8 cellular contexts compared by ENCODE assay signal in the genomic region with DNA sequence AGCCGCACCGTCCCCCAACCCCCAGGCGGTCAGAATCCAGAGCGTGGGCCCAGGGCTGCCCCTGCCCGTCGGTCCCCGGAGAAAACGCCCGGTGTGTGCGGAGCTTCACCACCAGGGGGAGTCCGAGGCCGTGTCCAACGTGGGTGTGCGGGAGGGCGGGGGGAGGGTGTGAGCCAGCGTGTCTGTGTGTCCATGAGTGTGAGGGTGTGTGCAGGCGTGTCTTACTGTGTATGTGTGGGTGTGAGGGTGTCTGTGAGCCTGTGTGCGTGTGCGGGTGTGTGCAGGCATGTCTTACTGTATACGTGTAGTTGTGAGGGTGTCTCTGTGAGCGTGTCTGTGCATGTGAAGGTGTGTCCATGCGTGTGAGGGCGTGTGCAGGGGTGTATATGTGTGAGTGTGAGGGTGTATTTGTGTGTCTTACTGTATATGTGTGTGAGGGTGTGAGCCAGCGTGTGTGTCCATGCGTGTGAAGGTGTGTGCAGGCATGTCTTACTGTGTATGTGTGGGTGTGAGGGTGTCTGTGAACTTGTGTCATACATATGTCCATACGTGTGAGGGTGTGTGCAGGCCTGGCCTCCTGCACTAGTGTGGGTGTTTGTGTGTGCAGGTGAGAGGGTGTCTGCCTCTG. TPM values are rescaled to one million over a fixed set of nuclear protein-coding genes. Genes with fewer than 3 reads are reported as not detected.
A peak's percentile ranks its signal among the peaks of the same experiment; 100 is the strongest.
DNase-seq lines count a peak whose midpoint lies in the region; ATAC-seq and TF ChIP-seq lines count a peak whose summit lies in the region.
"Had no signal": no experiment of that assay in that cellular context is flagged by ENCODE, and none has a peak within 500 bp of the region (broad histone marks: within the 10 kb centered on the region; RNA-seq: fewer than 3 reads in every experiment).

No MANE protein-coding gene starts in this region.

- no TSS peak for BruUV-seq in mammary epithelial cell (replicated peaks; lab: Mats Ljungman, UMichigan)

- peak overlapping the region; percentile 65 for H2AFZ ChIP-seq in mammary epithelial cell (ENCODE audit: low read depth, low read length)

- ATAC-seq in activated CD4-positive, CD25-positive, alpha-beta regulatory T cell treated with anti-CD3 and anti-CD28 coated beads, Interleukin-2, amount 50 U/mL, for 24 hours: peak; percentile 4 to 6
- ATAC-seq in HG02610 (IDR thresholded peaks at IDR 0.05; ENCODE audit: unreplicated experiment): no peak

- TF ChIP-seq CTCF in GM13976 (IDR thresholded peaks at IDR 0.05; ENCODE audit: borderline replicate concordance, control extremely low read depth, extremely low read depth, insufficient read depth, missing control alignments): peak; percentile 91
- TF ChIP-seq CTCF in mammary epithelial cell (conservative IDR thresholded peaks at IDR 0.05 in 1 of 2, IDR thresholded peaks at IDR 0.05 in 1 of 2; ENCODE audit: extremely low read depth in 1 of 2, insufficient read depth in 1 of 2, low read depth in 1 of 2, low read length in 2 of 2): peak; percentile 56 to 86

- H3K36me3 ChIP-seq in mammary epithelial cell (ENCODE audit: insufficient read depth, low read length): no peaks in the 10 kb centered on the region

- in situ Hi-C loops in GM13976 (cut with MboI; ENCODE audit: low sequenced_read_pairs, unreplicated experiment) (loop anchor here (10.0 kb wide), 1 partner anchor 114 kb away; no protein-coding TSS in a partner anchor), mammary epithelial cell (cut with MboI; ENCODE audit: low sequenced_read_pairs in 2 of 2) (loop anchor here (10.0 kb wide), 1 partner anchor 114 kb away; no protein-coding TSS in a partner anchor)

- H3K27ac ChIP-seq in mammary epithelial cell (ENCODE audit: insufficient read depth, low read depth, low read length): no peak overlapping the region

- no peaks in the 10 kb centered on the region for H3K79me2 ChIP-seq in mammary epithelial cell (ENCODE audit: insufficient read depth, low read length)

- no peaks in the 10 kb centered on the region for H3K9me3 ChIP-seq in mammary epithelial cell (replicated peaks; ENCODE audit: insufficient read depth, low read length)

- no peaks in the 10 kb centered on the region for H4K20me1 ChIP-seq in mammary epithelial cell (ENCODE audit: insufficient read depth, low read length)

- CTCF ChIA-PET in mammary epithelial cell (lab: Charles Lee; ENCODE audit: low non-redundant PET): interaction anchor here (0.6 kb wide), 1 partner anchor 116 kb away, joined by 4 read pairs; no protein-coding TSS in a partner anchor

- DNase-seq in GM13976 (ENCODE audit: low spot score): peak; percentile 87
- peak; percentile 12 for DNase-seq in NCI-H2107 treated with DMSO at 0.1 percent for 48 hours (lab: John Stamatoyannopoulos, UW; ENCODE audit: unreplicated experiment)
- DNase-seq in mammary epithelial cell: peak; percentile 29
- peak; percentile 84 for DNase-seq in islet precursor cell
- DNase-seq in stimulated activated CD4-positive, alpha-beta T cell treated with anti-CD3 and anti-CD28 coated beads, Interleukin-1b, Interleukin-23, amount 100 ng/mL, for 48 hours: peak; percentile 76

- no peaks in the 10 kb centered on the region for H3K27me3 ChIP-seq in mammary epithelial cell (ENCODE audit: insufficient read depth, low read length)

- WGBS in mammary epithelial cell (ENCODE audit: low coverage, missing lambda C conversion rate): 14% methylated on average over 8 of the region's 26 CpGs

- dilution Hi-C loops in mammary epithelial cell (cut with HindIII; ENCODE audit: low sequenced_read_pairs): no loop called here

- intact Hi-C loops in mammary epithelial cell (cut with micrococcal nuclease): loop anchor here (1.0 kb wide), 2 partner anchors 117 to 291 kb away; no protein-coding TSS in a partner anchor

- no peak overlapping the region for H3K4me3 ChIP-seq in mammary epithelial cell (replicated peaks in 1 of 3; ENCODE audit: insufficient read depth in 1 of 3, low read depth in 2 of 3, low read length in 3 of 3)

- H3K4me2 ChIP-seq in mammary epithelial cell (ENCODE audit: insufficient read depth, low read depth, low read length): peak overlapping the region; percentile 5

- peaks cover 9% of the 10 kb centered on the region for H3K4me1 ChIP-seq in mammary epithelial cell (ENCODE audit: insufficient read depth, low read length)

- no peak overlapping the region for H3K9ac ChIP-seq in mammary epithelial cell (ENCODE audit: insufficient read depth, low read length)

RNA-seq across cellular contexts. Expression of a gene that starts 24.6 kb away (rescaled TPM):
- total RNA-seq in mammary epithelial cell: not detected
- not detected for polyA plus RNA-seq in mammary epithelial cell
- not detected for polyA minus RNA-seq in mammary epithelial cell
- total RNA-seq: mononuclear cell had no signal

Comparison
In these comparisons a context has a peak if more than half of its experiments do, and no peak if none do; other contexts are left out.
1. DNase-seq: peak in every context shown above with its lines; median percentile 87 in GM13976; 84 in islet precursor cell; 76 in stimulated activated CD4-positive, alpha-beta T cell treated with anti-CD3 and anti-CD28 coated beads, Interleukin-1b, Interleukin-23, amount 100 ng/mL, for 48 hours; 29 in mammary epithelial cell; 12 in NCI-H2107 treated with DMSO at 0.1 percent for 48 hours.